18 cellular contexts compared by ENCODE assay signal in genomic region chr7:22671177-22671879, GRCh38. TPM values are rescaled to one million over a fixed set of nuclear protein-coding genes. Genes with fewer than 3 reads are reported as not detected.
DNase-seq lines count a peak whose midpoint lies in the region; ATAC-seq, FAIRE-seq and TF ChIP-seq lines count a peak whose summit lies in the region.
"Had no signal": no experiment of that assay in that cellular context is flagged by ENCODE, and none has a peak within 500 bp of the region (broad histone marks: within the 10 kb centered on the region; RNA-seq: fewer than 3 reads in every experiment).

No MANE protein-coding gene starts in this region.

- peaks cover 2% of the 10 kb centered on the region for H3K9me3 Mint-ChIP-seq in memory B cell
- H3K9me3 Mint-ChIP-seq: CD4-positive, alpha-beta T cell had no signal

- no peaks in the 10 kb centered on the region for H3K27me3 Mint-ChIP-seq in memory B cell
- H3K27me3 Mint-ChIP-seq: activated naive CD4-positive, alpha-beta T cell treated with anti-CD3 and anti-CD28 coated beads, Interleukin-2, amount 50 U/mL, for 24 hours had no signal

- H3K4me3 Mint-ChIP-seq in memory B cell: no peak overlapping the region
- H3K4me3 Mint-ChIP-seq: activated naive CD4-positive, alpha-beta T cell treated with anti-CD3 and anti-CD28 coated beads, Interleukin-2, amount 50 U/mL, for 24 hours; CD4-positive, alpha-beta T cell had no signal

- no peak overlapping the region for H3K27ac Mint-ChIP-seq in memory B cell
- H3K27ac Mint-ChIP-seq: activated naive CD4-positive, alpha-beta T cell treated with anti-CD3 and anti-CD28 coated beads, Interleukin-2, amount 50 U/mL, for 24 hours; CD4-positive, alpha-beta T cell had no signal

- TF ChIP-seq POLR2A in GM12891 (IDR thresholded peaks at IDR 0.05; ENCODE audit: low read depth, low read length): no peak

- peaks cover 47% of the 10 kb centered on the region for H3K4me1 Mint-ChIP-seq in memory B cell

- peak; percentile 16 for FAIRE-seq in GM12891 (lab: Jason Lieb, UNC)
- FAIRE-seq: small intestine, TTC549 had no signal

- ATAC-seq in memory B cell (ENCODE audit: low read depth) (peak; percentile 44), GM19463 (IDR thresholded peaks at IDR 0.05; ENCODE audit: unreplicated experiment) (no peak), HG03378 (IDR thresholded peaks at IDR 0.05; ENCODE audit: unreplicated experiment) (no peak)

- H3K36me3 Mint-ChIP-seq in memory B cell: peaks cover 5% of the 10 kb centered on the region

- DNase-seq in AG20443 (ENCODE audit: low spot score) (peak; percentile 20), GM12891 (ENCODE audit: insufficient read length, low spot score) (no peak), amniotic epithelial cell (ENCODE audit: low read depth) (peak; percentile 34), memory B cell (ENCODE audit: low spot score in 2 of 2) (no peak), NCI-H524 treated with DMSO at 0.1 percent for 48 hours (lab: John Stamatoyannopoulos, UW) (no peak), RPMI8226 (no peak)
- DNase-seq: CD4-positive, alpha-beta T cell; DND-41; effector CD4-positive, alpha-beta T cell; NCI-H187; NCI-H510A; small intestine; stimulated activated CD4-positive, alpha-beta T cell treated with anti-CD3 and anti-CD28 coated beads, Interleukin-4, amount 100 ng/mL, for 4 hours had no signal

TF ChIP-seq in GM12891, 5 proteins besides CTCF, POLR2A, EP300 and RAD21:
- TF ChIP-seq SPI1 (IDR thresholded peaks at IDR 0.05; ENCODE audit: low read depth, low read length): no peak
- peak; percentile 11; the same call in 1 of the 2 replicates for TF ChIP-seq POU2F2 (IDR thresholded peaks at IDR 0.05; ENCODE audit: low read depth, low read length)

RNA-seq across cellular contexts. Expression of gene IL6, which starts 55.7 kb away (rescaled TPM):
- polyA plus RNA-seq in GM12891 (2012; ENCODE audit: low read depth, missing spikeins): 0.69 TPM
- polyA plus RNA-seq: cardiac muscle cell had no signal

Comparison
In these comparisons a context has a peak if more than half of its experiments do, and no peak if none do; other contexts are left out.
1. DNase-seq: peak in AG20443 (single experiment) and amniotic epithelial cell (single experiment); none in GM12891 (single experiment), memory B cell (0 of 2), NCI-H524 treated with DMSO at 0.1 percent for 48 hours (single experiment) and RPMI8226 (single experiment).